Comparison of ENCODE assay signal across 12 cellular contexts in genomic region chr16:68289202-68289601, GRCh38. TPM values are rescaled to one million over a fixed set of nuclear protein-coding genes. Genes with fewer than 3 reads are reported as not detected.
DNase-seq lines count a peak whose midpoint lies in the region; ATAC-seq and TF ChIP-seq lines count a peak whose summit lies in the region.
"Had no signal": no experiment of that assay in that cellular context is flagged by ENCODE, and none has a peak within 500 bp of the region (broad histone marks: within the 10 kb centered on the region; RNA-seq: fewer than 3 reads in every experiment).

No MANE protein-coding gene starts in this region.

- peaks cover 11% of the 10 kb centered on the region for H3K4me1 ChIP-seq in colonic mucosa

- H3K4me1 Mint-ChIP-seq in activated T-cell treated with anti-CD3 and anti-CD28 coated beads, Interleukin-2, amount 50 U/mL, for 24 hours (ENCODE audit: low read depth): peaks cover 90% of the 10 kb centered on the region
- H3K4me1 Mint-ChIP-seq in IgD-negative memory B cell: peaks cover 36 to 65% (median 55%) of the 10 kb centered on the region in 3 donors
- peaks cover 98% of the 10 kb centered on the region for H3K4me1 Mint-ChIP-seq in stimulated activated naive CD8-positive, alpha-beta T cell treated with anti-CD3 and anti-CD28 coated beads, Interleukin-15, amount 100 ng/mL, for 72 hours

- peak overlapping the region; percentile 20 for H3K4me3 Mint-ChIP-seq in activated T-cell treated with anti-CD3 and anti-CD28 coated beads, Interleukin-2, amount 50 U/mL, for 24 hours
- peak overlapping the region in 3 of 4 donors; percentile 50 to 88 (median 77) for H3K4me3 Mint-ChIP-seq in IgD-negative memory B cell
- peak overlapping the region; percentile 24 to 44 for H3K4me3 Mint-ChIP-seq in stimulated activated naive CD8-positive, alpha-beta T cell treated with anti-CD3 and anti-CD28 coated beads, Interleukin-15, amount 100 ng/mL, for 72 hours

- no peak for DNase-seq in activated T-cell treated with anti-CD3 and anti-CD28 coated beads, Interleukin-2, amount 50 U/mL, for 24 hours
- DNase-seq in activated T-cell treated with anti-CD3 and anti-CD28 coated beads for 4 hours (no peak), colonic mucosa (no peak), KG1 (lab: John Stamatoyannopoulos, UW) (no peak), NCI-H1694 treated with DMSO at 0.1 percent for 48 hours (lab: John Stamatoyannopoulos, UW) (no peak)
- DNase-seq in stimulated activated naive CD8-positive, alpha-beta T cell treated with anti-CD3 and anti-CD28 coated beads, Interleukin-15, amount 100 ng/mL, for 72 hours: no peak
- DNase-seq: dorsolateral prefrontal cortex, hippocampal formation, mucosa of descending colon, NCI-H1436 had no signal

- H3K36me3 ChIP-seq in colonic mucosa: peaks cover 5% of the 10 kb centered on the region

- peak overlapping the region; percentile 92 for H3K27ac Mint-ChIP-seq in activated T-cell treated with anti-CD3 and anti-CD28 coated beads, Interleukin-2, amount 50 U/mL, for 24 hours
- peak overlapping the region; percentile 77 to 95 (median 92) for H3K27ac Mint-ChIP-seq in IgD-negative memory B cell
- peak overlapping the region; percentile 86 to 92 for H3K27ac Mint-ChIP-seq in stimulated activated naive CD8-positive, alpha-beta T cell treated with anti-CD3 and anti-CD28 coated beads, Interleukin-15, amount 100 ng/mL, for 72 hours

- intact Hi-C loops in colonic mucosa (cut with DNase I): no loop called here

- H3K27me3 ChIP-seq in colonic mucosa: no peaks in the 10 kb centered on the region
- H3K27me3 ChIP-seq: dorsolateral prefrontal cortex had no signal

- no peak overlapping the region for H3K9ac ChIP-seq in colonic mucosa (ENCODE audit: low read depth in 2 of 2, low read length in 2 of 2)

- H3K9me3 Mint-ChIP-seq in activated T-cell treated with anti-CD3 and anti-CD28 coated beads, Interleukin-2, amount 50 U/mL, for 24 hours: no peaks in the 10 kb centered on the region
- no peaks in the 10 kb centered on the region for H3K9me3 Mint-ChIP-seq in IgD-negative memory B cell
- H3K9me3 Mint-ChIP-seq in stimulated activated naive CD8-positive, alpha-beta T cell treated with anti-CD3 and anti-CD28 coated beads, Interleukin-15, amount 100 ng/mL, for 72 hours: no peaks in the 10 kb centered on the region

- H3K4me3 ChIP-seq in colonic mucosa: no peak overlapping the region
- H3K4me3 ChIP-seq: dorsolateral prefrontal cortex, mucosa of descending colon had no signal

- no peaks in the 10 kb centered on the region for H3K27me3 Mint-ChIP-seq in activated T-cell treated with anti-CD3 and anti-CD28 coated beads, Interleukin-2, amount 50 U/mL, for 24 hours
- peaks cover 1% of the 10 kb centered on the region for H3K27me3 Mint-ChIP-seq in IgD-negative memory B cell
- no peaks in the 10 kb centered on the region for H3K27me3 Mint-ChIP-seq in stimulated activated naive CD8-positive, alpha-beta T cell treated with anti-CD3 and anti-CD28 coated beads, Interleukin-15, amount 100 ng/mL, for 72 hours

- TF ChIP-seq CTCF in colonic mucosa (IDR thresholded peaks at IDR 0.05): no peak

- H3K36me3 Mint-ChIP-seq in activated T-cell treated with anti-CD3 and anti-CD28 coated beads, Interleukin-2, amount 50 U/mL, for 24 hours (ENCODE audit: low read depth): peaks cover 89% of the 10 kb centered on the region
- peaks cover 2% of the 10 kb centered on the region for H3K36me3 Mint-ChIP-seq in IgD-negative memory B cell

- H3K27ac ChIP-seq in colonic mucosa: peak overlapping the region; percentile 0

- H3K9me3 ChIP-seq in colonic mucosa: no peaks in the 10 kb centered on the region
- H3K9me3 ChIP-seq: mucosa of descending colon had no signal

- ATAC-seq in stimulated activated naive CD8-positive, alpha-beta T cell treated with anti-CD3 and anti-CD28 coated beads, Interleukin-15, amount 100 ng/mL, for 72 hours: no peak
- ATAC-seq in GM19023 (IDR thresholded peaks at IDR 0.05; ENCODE audit: unreplicated experiment): no peak

RNA-seq across cellular contexts. Expression of gene SLC7A6OS, which starts 21.5 kb away (rescaled TPM):
- 28.2 TPM for polyA plus RNA-seq in IgD-negative memory B cell
- total RNA-seq in colonic mucosa: 10 to 100 TPM; 15.2 to 16.6 TPM

RNA-seq across cellular contexts. Expression of gene PRMT7, which starts 21.6 kb away (rescaled TPM):
- polyA plus RNA-seq in IgD-negative memory B cell: 22.8 TPM
- total RNA-seq in colonic mucosa: 10 to 100 TPM; 18.0 to 45.4 TPM

RNA-seq across cellular contexts. Expression of gene SLC7A6, which starts 24.9 kb away (rescaled TPM):
- polyA plus RNA-seq in IgD-negative memory B cell: 13.8 TPM
- 10 to 100 TPM; 22.0 to 42.2 TPM for total RNA-seq in colonic mucosa

RNA-seq across cellular contexts. Expression of gene PLA2G15, which starts 44.0 kb away (rescaled TPM):
- polyA plus RNA-seq in IgD-negative memory B cell: 8.2 TPM
- 10 to 100 TPM; 11.6 to 13.9 TPM for total RNA-seq in colonic mucosa

RNA-seq across cellular contexts. Expression of gene ESRP2, which starts 53.3 kb away (rescaled TPM):
- polyA plus RNA-seq in IgD-negative memory B cell: 0.48 TPM
- 100 to 1,000 TPM in 1 of 2 donors, 10 to 100 TPM in 1; 76.6 to 119 TPM for total RNA-seq in colonic mucosa

Comparison
In these comparisons a context has a peak if more than half of its experiments do, and no peak if none do; other contexts are left out.
1. H3K4me3 Mint-ChIP-seq: peak in every context shown above with its lines; median percentile 77 in IgD-negative memory B cell; 34 in stimulated activated naive CD8-positive, alpha-beta T cell treated with anti-CD3 and anti-CD28 coated beads, Interleukin-15, amount 100 ng/mL, for 72 hours; 20 in activated T-cell treated with anti-CD3 and anti-CD28 coated beads, Interleukin-2, amount 50 U/mL, for 24 hours.